21 cellular contexts compared by ENCODE assay signal in genomic region chr4:159735281-159736207, GRCh38.
"Had no signal": no experiment of that assay in that cellular context is flagged by ENCODE, and none has a peak within 500 bp of the region (broad histone marks: within the 10 kb centered on the region; RNA-seq: fewer than 3 reads in every experiment).

No MANE protein-coding gene starts in this region.

- H3K27me3 ChIP-seq: breast epithelium, spleen had no signal

- H3K36me3 ChIP-seq: breast epithelium, prostate gland, spleen, thoracic aorta had no signal

- DNase-seq: activated CD4-positive, alpha-beta memory T cell treated with anti-CD3 and anti-CD28 coated beads, Interleukin-2, amount 10 ng/mL, durations not matched to agents 7 days and 5 days; activated CD4-positive, alpha-beta T cell treated with anti-CD3 and anti-CD28 coated beads, Interleukin-2, amount 10 ng/mL, durations not matched to agents 24 days and 14 days; activated effector memory CD4-positive, alpha-beta T cell treated with Interleukin-2 at 50 U/mL for 16 hours; activated naive CD4-positive, alpha-beta T cell treated with anti-CD3 and anti-CD28 coated beads for 36 hours; activated naive CD8-positive, alpha-beta T cell treated with anti-CD3 and anti-CD28 coated beads, Interleukin-2, amount 10 ng/mL, durations not matched to agents 7 days and 5 days; activated T-cell treated with anti-CD3 and anti-CD28 coated beads, Interleukin-2, amount 50 U/mL, for 72 hours; amniotic stem cell; effector memory CD4-positive, alpha-beta T cell; foreskin melanocyte; glutamatergic neuron; hippocampal formation; mesenchymal stem cell; naive B cell; spleen; stimulated activated CD4-positive, alpha-beta T cell treated with anti-CD3 and anti-CD28 coated beads, Interleukin-4, amount 100 ng/mL, for 1 hour; stimulated activated naive CD4-positive, alpha-beta T cell had no signal

- H3K4me1 ChIP-seq: breast epithelium, prostate gland, spleen had no signal

- H3K4me3 ChIP-seq: breast epithelium, prostate gland, spleen, thoracic aorta had no signal

- H3K9me3 ChIP-seq: breast epithelium, prostate gland, thoracic aorta had no signal

- H3K27ac ChIP-seq: breast epithelium, prostate gland, spleen, thoracic aorta had no signal

- FAIRE-seq: colon, endothelial cell of umbilical vein had no signal
